Comparison of ENCODE assay signal across 11 cellular contexts in the genomic region with DNA sequence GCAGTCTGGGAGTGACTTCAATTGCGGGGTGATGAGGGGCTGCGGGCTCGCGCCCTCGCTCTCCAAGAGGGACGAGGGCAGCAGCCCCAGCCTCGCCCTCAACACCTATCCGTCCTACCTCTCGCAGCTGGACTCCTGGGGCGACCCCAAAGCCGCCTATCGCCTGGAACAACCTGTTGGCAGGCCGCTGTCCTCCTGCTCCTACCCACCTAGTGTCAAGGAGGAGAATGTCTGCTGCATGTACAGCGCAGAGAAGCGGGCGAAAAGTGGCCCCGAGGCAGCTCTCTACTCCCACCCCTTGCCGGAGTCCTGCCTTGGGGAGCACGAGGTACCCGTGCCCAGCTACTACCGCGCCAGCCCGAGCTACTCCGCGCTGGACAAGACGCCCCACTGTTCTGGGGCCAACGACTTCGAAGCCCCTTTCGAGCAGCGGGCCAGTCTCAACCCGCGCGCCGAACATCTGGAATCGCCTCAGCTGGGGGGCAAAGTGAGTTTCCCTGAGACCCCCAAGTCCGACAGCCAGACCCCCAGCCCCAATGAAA. TPM values are rescaled to one million over a fixed set of nuclear protein-coding genes. Genes with fewer than 3 reads are reported as not detected.
DNase-seq lines count a peak whose midpoint lies in the region; ATAC-seq and TF ChIP-seq lines count a peak whose summit lies in the region.
"Had no signal": no experiment of that assay in that cellular context is flagged by ENCODE, and none has a peak within 500 bp of the region (broad histone marks: within the 10 kb centered on the region; RNA-seq: fewer than 3 reads in every experiment).

No MANE protein-coding gene starts in this region.

- H3K27me3 Mint-ChIP-seq in endodermal cell (ENCODE audit: insufficient read depth): peaks cover 100% of the 10 kb centered on the region

- no peaks in the 10 kb centered on the region for H3K4me1 ChIP-seq in endodermal cell (ENCODE audit: control insufficient read depth, insufficient read depth, low read length)

- 51 to 61% methylated on average over 23 to 36 of the region's 36 CpGs for WGBS in endodermal cell (ENCODE audit: insufficient coverage in 1 of 2, insufficient read length in 1 of 2), 2 experiments

- H3K4me1 Mint-ChIP-seq in endodermal cell: no peaks in the 10 kb centered on the region

- H3K4me3 Mint-ChIP-seq in endodermal cell: no peak overlapping the region

- H3K27ac ChIP-seq in endodermal cell (ENCODE audit: low read depth, low read length): no peak overlapping the region
- H3K27ac ChIP-seq: neutrophil had no signal

- no peak overlapping the region for H3K27ac Mint-ChIP-seq in endodermal cell

- no peak overlapping the region for H3K9ac ChIP-seq in endodermal cell (ENCODE audit: extremely low read depth, low read length, poor library complexity, severe bottlenecking)

- peaks cover 16% of the 10 kb centered on the region for H3K9me3 Mint-ChIP-seq in endodermal cell

- H3K36me3 ChIP-seq in MG63: peaks cover 13% of the 10 kb centered on the region; the same call in 1 of the 2 replicates
- no peaks in the 10 kb centered on the region for H3K36me3 ChIP-seq in endodermal cell (ENCODE audit: control insufficient read depth, insufficient read depth, low read length)
- H3K36me3 ChIP-seq: neutrophil had no signal

- H3K36me3 Mint-ChIP-seq in endodermal cell (ENCODE audit: low read depth): no peaks in the 10 kb centered on the region

- no peak for ATAC-seq in GM19452 (IDR thresholded peaks at IDR 0.05; ENCODE audit: unreplicated experiment)
- ATAC-seq in GM21423 (IDR thresholded peaks at IDR 0.05; ENCODE audit: unreplicated experiment): no peak
- no peak for ATAC-seq in HG03196 (IDR thresholded peaks at IDR 0.05; ENCODE audit: unreplicated experiment)

- TF ChIP-seq CTCF in endodermal cell (conservative IDR thresholded peaks at IDR 0.05): no peak

- H3K9me3 ChIP-seq in MG63 (no peaks in the 10 kb centered on the region), endodermal cell (ENCODE audit: control insufficient read depth, low read length) (peaks cover 8% of the 10 kb centered on the region)
- H3K9me3 ChIP-seq: neutrophil had no signal

- H3K4me3 ChIP-seq in MG63 (peak overlapping the region; percentile 70), endodermal cell (ENCODE audit: low read length) (no peak overlapping the region)

- H3K27me3 ChIP-seq in MG63 (no peaks in the 10 kb centered on the region), endodermal cell (ENCODE audit: control insufficient read depth, insufficient read depth, low read length, poor library complexity, severe bottlenecking) (peaks cover 100% of the 10 kb centered on the region)

- DNase-seq in Daoy (ENCODE audit: low read depth) (peak; percentile 74), MG63 (no peak), endodermal cell (peak; percentile 80), retina (peak; percentile 68), hypothalamus (lab: John Stamatoyannopoulos, UW) (no peak)

RNA-seq across cellular contexts. Expression of a gene that starts 0.5 kb away (rescaled TPM):
- 5.3 and 18.7 TPM in 2 replicates for total RNA-seq in Daoy (2014; rRNA removed; shearing (Covaris generic))
- 19.8 and 27.4 TPM in 2 replicates for total RNA-seq in MG63 (2014; rRNA removed; shearing (Covaris generic); ENCODE audit: low replicate concordance)
- total RNA-seq in endodermal cell: not detected
- polyA plus RNA-seq in endodermal cell (2013, experiment 1 of 2): 11.1 TPM
- polyA plus RNA-seq in endodermal cell (2013, experiment 2 of 2): 7.2 TPM
- total RNA-seq: chondrocyte had no signal

RNA-seq across cellular contexts. Expression of a gene that starts 10.7 kb away (rescaled TPM):
- 1.5 and 2.2 TPM in 2 replicates for total RNA-seq in Daoy (2014; rRNA removed; shearing (Covaris generic))
- 4.2 and 4.5 TPM in 2 replicates for total RNA-seq in MG63 (2014; rRNA removed; shearing (Covaris generic); ENCODE audit: low replicate concordance)
- total RNA-seq in endodermal cell: not detected
- 1.5 TPM for polyA plus RNA-seq in endodermal cell (2013, experiment 1 of 2)
- polyA plus RNA-seq in endodermal cell (2013, experiment 2 of 2): 0.50 TPM
- total RNA-seq: chondrocyte, SK-MEL-5 had no signal

RNA-seq across cellular contexts. Expression of a gene that starts 12.5 kb away (rescaled TPM):
- 1.5 and 2.6 TPM in 2 replicates for total RNA-seq in Daoy (2014; rRNA removed; shearing (Covaris generic))
- total RNA-seq in MG63 (2014; rRNA removed; shearing (Covaris generic); ENCODE audit: low replicate concordance): 0.30 and 1.3 TPM in 2 replicates
- not detected for total RNA-seq in endodermal cell
- polyA plus RNA-seq in endodermal cell (2013, experiment 1 of 2): 1.4 TPM
- 1.0 TPM for polyA plus RNA-seq in endodermal cell (2013, experiment 2 of 2)
- total RNA-seq: chondrocyte had no signal

RNA-seq across cellular contexts. Expression of a gene that starts 14.5 kb away (rescaled TPM):
- 7.3 and 12.6 TPM in 2 replicates for total RNA-seq in Daoy (2014; rRNA removed; shearing (Covaris generic))
- total RNA-seq in MG63 (2014; rRNA removed; shearing (Covaris generic); ENCODE audit: low replicate concordance): 1.9 and 7.9 TPM in 2 replicates
- not detected for total RNA-seq in endodermal cell
- 5.5 TPM for polyA plus RNA-seq in endodermal cell (2013, experiment 1 of 2)
- polyA plus RNA-seq in endodermal cell (2013, experiment 2 of 2): 6.4 TPM
- total RNA-seq: chondrocyte had no signal

RNA-seq across cellular contexts. Expression of a gene that starts 23.4 kb away (rescaled TPM):
- total RNA-seq in Daoy (2014; rRNA removed; shearing (Covaris generic)): 1.4 and 1.9 TPM in 2 replicates
- total RNA-seq in MG63 (2014; rRNA removed; shearing (Covaris generic); ENCODE audit: low replicate concordance): 0.10 and 0.13 TPM in 2 replicates
- not detected for total RNA-seq in endodermal cell
- polyA plus RNA-seq in endodermal cell (2013, experiment 1 of 2): 3.3 TPM
- 1.6 TPM for polyA plus RNA-seq in endodermal cell (2013, experiment 2 of 2)
- total RNA-seq: chondrocyte had no signal

Comparison
In these comparisons a context has a peak if more than half of its experiments do, and no peak if none do; other contexts are left out.
1. DNase-seq: peak in Daoy (single experiment), endodermal cell (single experiment) and retina (single experiment); none in MG63 (single experiment) and hypothalamus (0 of 51).